1 cellular context compared by ENCODE assay signal in the genomic region with DNA sequence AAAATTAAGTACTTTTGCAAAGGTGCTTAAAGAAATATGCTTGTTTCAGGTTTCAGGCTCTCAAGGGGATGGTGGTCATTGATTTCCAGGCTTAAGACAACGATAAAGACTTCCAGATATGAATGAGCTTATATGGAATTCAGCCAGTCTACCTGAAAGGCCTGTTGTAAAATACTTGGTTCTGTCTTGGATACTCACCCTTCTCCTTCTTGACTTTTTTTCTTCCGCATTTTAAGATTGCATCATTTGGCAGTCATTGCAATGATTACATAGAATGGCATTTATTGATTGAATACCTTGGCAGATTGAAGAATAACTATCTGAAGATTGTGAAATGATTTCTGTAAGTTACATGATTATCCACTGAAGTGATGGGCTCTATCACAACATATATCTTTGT.
TF ChIP-seq lines count a peak whose summit lies in the region.

No MANE protein-coding gene starts in this region.

TF ChIP-seq in SK-N-SH, 30 proteins besides CTCF, POLR2A, EP300 and RAD21 (continued from another document):
- TF ChIP-seq, protein P1, sequence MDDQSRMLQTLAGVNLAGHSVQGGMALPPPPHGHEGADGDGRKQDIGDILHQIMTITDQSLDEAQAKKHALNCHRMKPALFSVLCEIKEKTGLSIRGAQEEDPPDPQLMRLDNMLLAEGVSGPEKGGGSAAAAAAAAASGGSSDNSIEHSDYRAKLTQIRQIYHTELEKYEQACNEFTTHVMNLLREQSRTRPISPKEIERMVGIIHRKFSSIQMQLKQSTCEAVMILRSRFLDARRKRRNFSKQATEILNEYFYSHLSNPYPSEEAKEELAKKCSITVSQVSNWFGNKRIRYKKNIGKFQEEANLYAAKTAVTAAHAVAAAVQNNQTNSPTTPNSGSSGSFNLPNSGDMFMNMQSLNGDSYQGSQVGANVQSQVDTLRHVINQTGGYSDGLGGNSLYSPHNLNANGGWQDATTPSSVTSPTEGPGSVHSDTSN (IDR thresholded peaks at IDR 0.05) = 0 out of 2 replicates have a peak, but pooled peaks have one; percentile 25
- TF ChIP-seq, protein P2, sequence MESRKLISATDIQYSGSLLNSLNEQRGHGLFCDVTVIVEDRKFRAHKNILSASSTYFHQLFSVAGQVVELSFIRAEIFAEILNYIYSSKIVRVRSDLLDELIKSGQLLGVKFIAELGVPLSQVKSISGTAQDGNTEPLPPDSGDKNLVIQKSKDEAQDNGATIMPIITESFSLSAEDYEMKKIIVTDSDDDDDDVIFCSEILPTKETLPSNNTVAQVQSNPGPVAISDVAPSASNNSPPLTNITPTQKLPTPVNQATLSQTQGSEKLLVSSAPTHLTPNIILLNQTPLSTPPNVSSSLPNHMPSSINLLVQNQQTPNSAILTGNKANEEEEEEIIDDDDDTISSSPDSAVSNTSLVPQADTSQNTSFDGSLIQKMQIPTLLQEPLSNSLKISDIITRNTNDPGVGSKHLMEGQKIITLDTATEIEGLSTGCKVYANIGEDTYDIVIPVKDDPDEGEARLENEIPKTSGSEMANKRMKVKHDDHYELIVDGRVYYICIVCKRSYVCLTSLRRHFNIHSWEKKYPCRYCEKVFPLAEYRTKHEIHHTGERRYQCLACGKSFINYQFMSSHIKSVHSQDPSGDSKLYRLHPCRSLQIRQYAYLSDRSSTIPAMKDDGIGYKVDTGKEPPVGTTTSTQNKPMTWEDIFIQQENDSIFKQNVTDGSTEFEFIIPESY (IDR thresholded peaks at IDR 0.05; ENCODE audit: borderline replicate concordance, low read depth) = no peak
- no peak for TF ChIP-seq ELF1 (IDR thresholded peaks at IDR 0.05)
